In genomic region chr2:169528271-169528701, GRCh38 we compare ENCODE assay signal across 9 cellular contexts. TPM values are rescaled to one million over a fixed set of nuclear protein-coding genes. Genes with fewer than 3 reads are reported as not detected.
A peak's percentile ranks its signal among the peaks of the same experiment; 100 is the strongest.
DNase-seq lines count a peak whose midpoint lies in the region; ATAC-seq, FAIRE-seq and TF ChIP-seq lines count a peak whose summit lies in the region.
"Had no signal": no experiment of that assay in that cellular context is flagged by ENCODE, and none has a peak within 500 bp of the region (broad histone marks: within the 10 kb centered on the region; RNA-seq: fewer than 3 reads in every experiment).

No MANE protein-coding gene starts in this region.

- intact Hi-C loops in activated T-helper 1 cell treated with anti-CD3 and anti-CD28 coated beads, Interleukin-12 subunit alpha, Interleukin-12 subunit beta, Interleukin-2, Interleukin-4 antibody, amounts not matched to agents 30 ng/mL and 10 ng/mL and 1 ng/mL, durations not matched to agents 14 hours and 24 hours and 36 hours (cut with micrococcal nuclease) = loop anchor here (1.0 to 5.0 kb wide), 4 partner anchors 148 to 400 kb away; no protein-coding TSS in a partner anchor
- intact Hi-C loops in psoas muscle (cut with DNase I) = no loop called here
- intact Hi-C loops in aorta (cut with DNase I) = loop anchor here in 1 of 2 donors (10.0 kb wide), 1 partner anchor 397 kb away; no protein-coding TSS in a partner anchor

- H3K36me3 Mint-ChIP-seq in activated T-helper 1 cell treated with anti-CD3 and anti-CD28 coated beads, Interleukin-12 subunit alpha, Interleukin-12 subunit beta, Interleukin-2, Interleukin-4 antibody, amounts not matched to agents 30 ng/mL and 10 ng/mL and 1 ng/mL, durations not matched to agents 14 hours and 24 hours and 36 hours (ENCODE audit: low read depth) = peaks cover 17% of the 10 kb centered on the region

- no peak overlapping the region for H3K4me3 Mint-ChIP-seq in activated T-helper 1 cell treated with anti-CD3 and anti-CD28 coated beads, Interleukin-12 subunit alpha, Interleukin-12 subunit beta, Interleukin-2, Interleukin-4 antibody, amounts not matched to agents 30 ng/mL and 10 ng/mL and 1 ng/mL, durations not matched to agents 14 hours and 24 hours and 36 hours
- H3K4me3 Mint-ChIP-seq: activated naive CD8-positive, alpha-beta T cell had no signal

- no peak overlapping the region for H3K27ac Mint-ChIP-seq in activated T-helper 1 cell treated with anti-CD3 and anti-CD28 coated beads, Interleukin-12 subunit alpha, Interleukin-12 subunit beta, Interleukin-2, Interleukin-4 antibody, amounts not matched to agents 30 ng/mL and 10 ng/mL and 1 ng/mL, durations not matched to agents 14 hours and 24 hours and 36 hours

- peak; percentile 57 for FAIRE-seq in RCC 7860 (lab: Jason Lieb, UNC)

- H3K4me3 ChIP-seq in psoas muscle (no peak overlapping the region), aorta (ENCODE audit: low read length in 2 of 2) (no peak overlapping the region)

- ATAC-seq in GM19372 (IDR thresholded peaks at IDR 0.05; ENCODE audit: low read depth, unreplicated experiment) (peak; percentile 83), HG03571 (IDR thresholded peaks at IDR 0.05; ENCODE audit: unreplicated experiment) (peak; percentile 87), psoas muscle (peak; percentile 68 to 81 (median 76)), aorta (ENCODE audit: low FRiP score) (no peak)

- no peaks in the 10 kb centered on the region for H3K4me1 Mint-ChIP-seq in activated T-helper 1 cell treated with anti-CD3 and anti-CD28 coated beads, Interleukin-12 subunit alpha, Interleukin-12 subunit beta, Interleukin-2, Interleukin-4 antibody, amounts not matched to agents 30 ng/mL and 10 ng/mL and 1 ng/mL, durations not matched to agents 14 hours and 24 hours and 36 hours (ENCODE audit: low read depth)

- H3K27me3 Mint-ChIP-seq in activated T-helper 1 cell treated with anti-CD3 and anti-CD28 coated beads, Interleukin-12 subunit alpha, Interleukin-12 subunit beta, Interleukin-2, Interleukin-4 antibody, amounts not matched to agents 30 ng/mL and 10 ng/mL and 1 ng/mL, durations not matched to agents 14 hours and 24 hours and 36 hours (ENCODE audit: insufficient read depth) = no peaks in the 10 kb centered on the region
- H3K27me3 Mint-ChIP-seq: activated naive CD8-positive, alpha-beta T cell had no signal

- DNase-seq in CMK (ENCODE audit: low read depth) = peak; percentile 57
- DNase-seq in RCC 7860 (ENCODE audit: low spot score) = peak; percentile 43
- peak; percentile 55 for DNase-seq in activated T-helper 1 cell treated with anti-CD3 and anti-CD28 coated beads, Interleukin-12 subunit alpha, Interleukin-12 subunit beta, Interleukin-2, Interleukin-4 antibody, amounts not matched to agents 30 ng/mL and 10 ng/mL and 1 ng/mL, durations not matched to agents 14 hours and 24 hours and 36 hours (ENCODE audit: low spot score)
- peak; percentile 47 for DNase-seq in germinal center (ENCODE audit: low spot score)
- peak; percentile 49 to 75 for DNase-seq in psoas muscle
- DNase-seq in aorta = peak; percentile 68 to 81

- peak; percentile 90 for TF ChIP-seq CTCF in psoas muscle (IDR thresholded peaks at IDR 0.05)

- H3K27me3 ChIP-seq in psoas muscle (ENCODE audit: insufficient read depth in 3 of 3, low read length in 2 of 3) = no peaks in the 10 kb centered on the region
- no peaks in the 10 kb centered on the region for H3K27me3 ChIP-seq in aorta (ENCODE audit: control insufficient read depth in 1 of 2, insufficient read depth in 2 of 2, low read length in 1 of 2)

- peaks cover 5% of the 10 kb centered on the region for H3K4me1 ChIP-seq in psoas muscle
- H3K4me1 ChIP-seq in aorta (ENCODE audit: control insufficient read depth in 1 of 2, insufficient read depth in 2 of 2, low read length in 2 of 2) = no peaks in the 10 kb centered on the region

- WGBS in psoas muscle, 3 donors = 7 to 18% (median 9%) methylated on average over 2 of the region's 2 CpGs
- 15 to 25% methylated on average over 2 of the region's 2 CpGs for WGBS in aorta, 2 donors

- no peaks in the 10 kb centered on the region for H3K9me3 ChIP-seq in psoas muscle
- H3K9me3 ChIP-seq in aorta (ENCODE audit: control insufficient read depth, low read length) = no peaks in the 10 kb centered on the region

- H3K9me3 Mint-ChIP-seq in activated T-helper 1 cell treated with anti-CD3 and anti-CD28 coated beads, Interleukin-12 subunit alpha, Interleukin-12 subunit beta, Interleukin-2, Interleukin-4 antibody, amounts not matched to agents 30 ng/mL and 10 ng/mL and 1 ng/mL, durations not matched to agents 14 hours and 24 hours and 36 hours = no peaks in the 10 kb centered on the region

- H3K27ac ChIP-seq in psoas muscle (peak overlapping the region; percentile 33), aorta (ENCODE audit: low read depth in 1 of 2, low read length in 2 of 2) (no peak overlapping the region)

- H3K36me3 ChIP-seq in psoas muscle (ENCODE audit: insufficient read depth in 1 of 2, low read depth in 1 of 2) = peaks cover 8 to 83% of the 10 kb centered on the region in 2 donors
- peaks cover 0 to 3% of the 10 kb centered on the region in 2 donors for H3K36me3 ChIP-seq in aorta (ENCODE audit: control insufficient read depth in 1 of 2, insufficient read depth in 2 of 2, low read length in 1 of 2)

RNA-seq across cellular contexts. Expression of gene KLHL41, which starts 18.8 kb away (rescaled TPM):
- total RNA-seq in activated T-helper 1 cell treated with anti-CD3 and anti-CD28 coated beads, Interleukin-12 subunit alpha, Interleukin-12 subunit beta, Interleukin-2, Interleukin-4 antibody, amounts not matched to agents 30 ng/mL and 10 ng/mL and 1 ng/mL, durations not matched to agents 14 hours and 24 hours and 36 hours = not detected in 2 replicates
- total RNA-seq in psoas muscle = 1,000 to 10,000 TPM; 3,179 to 3,578 (median 3,364) TPM
- polyA plus RNA-seq in psoas muscle = 1,000 to 10,000 TPM in 2 of 3 donors, 100 to 1,000 TPM in 1; 639 to 3,023 (median 2,979) TPM
- total RNA-seq in aorta = under 1 TPM; 0.81 to 0.87 TPM
- under 1 TPM; 0.25 to 0.61 TPM for polyA plus RNA-seq in aorta

RNA-seq across cellular contexts. Expression of gene FASTKD1, which starts 45.4 kb away (rescaled TPM):
- total RNA-seq in activated T-helper 1 cell treated with anti-CD3 and anti-CD28 coated beads, Interleukin-12 subunit alpha, Interleukin-12 subunit beta, Interleukin-2, Interleukin-4 antibody, amounts not matched to agents 30 ng/mL and 10 ng/mL and 1 ng/mL, durations not matched to agents 14 hours and 24 hours and 36 hours = 50.3 and 50.4 TPM in 2 replicates
- total RNA-seq in psoas muscle = 10 to 100 TPM; 12.9 to 35.2 (median 22.5) TPM
- 10 to 100 TPM; 16.2 to 53.1 (median 40.3) TPM for polyA plus RNA-seq in psoas muscle
- total RNA-seq in aorta = 10 to 100 TPM; 12.3 to 24.2 TPM
- 10 to 100 TPM in 1 of 2 donors, 1 to 10 TPM in 1; 7.0 to 17.6 TPM for polyA plus RNA-seq in aorta

RNA-seq across cellular contexts. Expression of gene BBS5, which starts 49.0 kb away (rescaled TPM):
- total RNA-seq in activated T-helper 1 cell treated with anti-CD3 and anti-CD28 coated beads, Interleukin-12 subunit alpha, Interleukin-12 subunit beta, Interleukin-2, Interleukin-4 antibody, amounts not matched to agents 30 ng/mL and 10 ng/mL and 1 ng/mL, durations not matched to agents 14 hours and 24 hours and 36 hours = 3.3 and 3.6 TPM in 2 replicates
- total RNA-seq in psoas muscle (10 to 100 TPM in 1 of 4 donors, 1 to 10 TPM in 3; 8.1 to 12.3 (median 9.2) TPM), aorta (10 to 100 TPM in 1 of 2 donors, 1 to 10 TPM in 1; 7.3 to 10.6 TPM)
- polyA plus RNA-seq in psoas muscle (10 to 100 TPM in 1 of 3 donors, 1 to 10 TPM in 2; 3.7 to 12.2 (median 5.1) TPM), aorta (10 to 100 TPM in 1 of 2 donors, 1 to 10 TPM in 1; 1.3 to 12.6 TPM)

RNA-seq across cellular contexts. Expression of gene PPIG, which starts 55.9 kb away (rescaled TPM):
- 54.2 and 56.3 TPM in 2 replicates for total RNA-seq in activated T-helper 1 cell treated with anti-CD3 and anti-CD28 coated beads, Interleukin-12 subunit alpha, Interleukin-12 subunit beta, Interleukin-2, Interleukin-4 antibody, amounts not matched to agents 30 ng/mL and 10 ng/mL and 1 ng/mL, durations not matched to agents 14 hours and 24 hours and 36 hours
- total RNA-seq in psoas muscle (10 to 100 TPM; 36.8 to 49.6 (median 43.6) TPM), aorta (10 to 100 TPM; 52.5 to 55.0 TPM)
- polyA plus RNA-seq in psoas muscle (10 to 100 TPM; 18.9 to 52.5 (median 23.8) TPM), aorta (10 to 100 TPM; 36.2 to 42.2 TPM)

Comparison
In these comparisons a context has a peak if more than half of its experiments do, and no peak if none do; other contexts are left out.
1. RNA of gene KLHL41, which starts 18.8 kb away (total RNA-seq): 3,179 to 3,578 TPM in psoas muscle; 0.81 to 0.87 TPM in aorta and not detected in activated T-helper 1 cell treated with anti-CD3 and anti-CD28 coated beads, Interleukin-12 subunit alpha, Interleukin-12 subunit beta, Interleukin-2, Interleukin-4 antibody, amounts not matched to agents 30 ng/mL and 10 ng/mL and 1 ng/mL, durations not matched to agents 14 hours and 24 hours and 36 hours; every median in the first group is over 1,000 times any median in the second.
2. Peak in every context shown above with its lines, with median percentiles within 50 percentile points of each other: DNase-seq.